In the genomic region with DNA sequence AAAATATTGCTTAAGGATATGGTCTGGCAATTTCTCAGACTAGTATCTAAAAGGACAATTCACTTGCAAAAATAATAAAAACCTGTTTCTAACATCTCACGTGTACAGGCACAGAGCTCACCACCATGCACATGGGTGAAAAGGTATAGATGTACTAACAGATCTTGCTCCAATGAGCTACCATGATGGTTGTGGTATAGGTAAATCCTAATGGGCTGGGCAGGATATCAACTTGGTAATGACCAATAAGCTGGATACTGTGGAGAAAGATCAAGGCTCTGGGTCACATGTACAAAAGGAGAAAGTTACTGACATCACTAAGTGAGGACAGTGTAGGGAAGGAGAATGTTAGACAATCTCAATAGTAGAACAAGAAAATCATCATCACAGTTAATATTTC, we compare ENCODE assay signal across 19 cellular contexts.
DNase-seq lines count a peak whose midpoint lies in the region; ATAC-seq, FAIRE-seq and TF ChIP-seq lines count a peak whose summit lies in the region.
"Had no signal": no experiment of that assay in that cellular context is flagged by ENCODE, and none has a peak within 500 bp of the region (broad histone marks: within the 10 kb centered on the region; RNA-seq: fewer than 3 reads in every experiment).

No MANE protein-coding gene starts in this region.

- H3K27ac ChIP-seq in astrocyte (ENCODE audit: low read depth, low read length) = no peak overlapping the region
- no peak overlapping the region for H3K27ac ChIP-seq in HepG2 (ENCODE audit: extremely low read length, insufficient read depth, low read length)
- H3K27ac ChIP-seq in smooth muscle cell (ENCODE audit: low read depth) = no peak overlapping the region
- H3K27ac ChIP-seq: HL-60 had no signal

- H3K4me3 ChIP-seq in astrocyte (ENCODE audit: insufficient read depth, low read depth, low read length) (no peak overlapping the region), HepG2 (replicated peaks in 1 of 3; ENCODE audit: insufficient read depth in 1 of 3, low read depth in 2 of 3, low read length in 3 of 3) (no peak overlapping the region), smooth muscle cell (no peak overlapping the region)

- H3K4me3 Mint-ChIP-seq in astrocyte (ENCODE audit: unreplicated experiment) = no peak overlapping the region
- H3K4me3 Mint-ChIP-seq: CD4-positive, alpha-beta T cell had no signal

- CTCF ChIA-PET in HepG2 (lab: Yijun Ruan, JAX; ENCODE audit: low intra/inter-chr PET ratio, low total read pairs) = interaction anchor here (1.3 kb wide), 1 partner anchor 305 kb away, joined by 6 read pairs; the partner anchor contains the start of gene NHLRC1

- H3K36me3 Mint-ChIP-seq in astrocyte (ENCODE audit: low read depth, unreplicated experiment) = peaks cover 5% of the 10 kb centered on the region

- TF ChIP-seq CTCF in astrocyte (IDR thresholded peaks at IDR 0.05; ENCODE audit: insufficient read depth, low read depth, low read length) (no peak), HepG2 (CRISPR knock-in tag; IDR thresholded peaks at IDR 0.05) (no peak), smooth muscle cell (IDR thresholded peaks at IDR 0.05; ENCODE audit: borderline replicate concordance, insufficient read depth, poor library complexity, severe bottlenecking) (no peak)

- POLR2A ChIA-PET in HepG2 (lab: Yijun Ruan, JAX) = no interaction called here

- H3K4me2 ChIP-seq in astrocyte (ENCODE audit: low read length) (no peak overlapping the region), HepG2 (ENCODE audit: low read depth, low read length) (no peak overlapping the region), smooth muscle cell (no peak overlapping the region)

- H2AFZ ChIP-seq in astrocyte (ENCODE audit: low read depth, low read length) (no peak overlapping the region), HepG2 (ENCODE audit: low read length) (no peak overlapping the region), smooth muscle cell (ENCODE audit: low read depth) (no peak overlapping the region)

- intact Hi-C loops in HepG2 (cut with micrococcal nuclease; ENCODE audit: unreplicated experiment) = loop anchor here (1.0 to 5.0 kb wide), 3 partner anchors 115 to 305 kb away; partner anchors contain the start of gene NHLRC1

- no peaks in the 10 kb centered on the region for H3K4me1 ChIP-seq in astrocyte (ENCODE audit: insufficient read depth, low read length)
- peaks cover 14% of the 10 kb centered on the region for H3K4me1 ChIP-seq in HepG2 (ENCODE audit: insufficient read depth, low read length)
- H3K4me1 ChIP-seq in smooth muscle cell (ENCODE audit: low read depth) = no peaks in the 10 kb centered on the region
- H3K4me1 ChIP-seq: BE2C had no signal

- no peaks in the 10 kb centered on the region for H3K27me3 Mint-ChIP-seq in astrocyte (ENCODE audit: low read depth, unreplicated experiment)

- H4K20me1 ChIP-seq in astrocyte (ENCODE audit: insufficient read depth, low read length) (no peaks in the 10 kb centered on the region), HepG2 (ENCODE audit: insufficient read depth, low read length) (no peaks in the 10 kb centered on the region), smooth muscle cell (ENCODE audit: low read depth) (no peaks in the 10 kb centered on the region)

- H3F3A ChIP-seq in smooth muscle cell (ENCODE audit: low read depth) = no peaks in the 10 kb centered on the region

- H3K36me3 ChIP-seq in astrocyte (ENCODE audit: insufficient read depth, low read length) (peaks cover 8% of the 10 kb centered on the region), HepG2 (replicated peaks in 1 of 2; ENCODE audit: control insufficient read depth in 1 of 2, insufficient read depth in 2 of 2, low read length in 2 of 2) (peaks cover 2 to 7% of the 10 kb centered on the region in 2 experiments; a peak in 3 of 5 replicates), smooth muscle cell (ENCODE audit: low read depth) (no peaks in the 10 kb centered on the region)
- H3K36me3 ChIP-seq: BE2C had no signal

- H3K9me3 ChIP-seq in astrocyte (ENCODE audit: insufficient read depth, low read depth, low read length) (no peaks in the 10 kb centered on the region), HepG2 (ENCODE audit: low read length) (no peaks in the 10 kb centered on the region), smooth muscle cell (replicated peaks; ENCODE audit: low read depth) (no peaks in the 10 kb centered on the region)
- H3K9me3 ChIP-seq: BE2C had no signal

- H3K9me3 Mint-ChIP-seq in astrocyte (ENCODE audit: unreplicated experiment) = no peaks in the 10 kb centered on the region
- H3K9me3 Mint-ChIP-seq: CD4-positive, alpha-beta T cell had no signal

- no TSS peak for BruUV-seq in HepG2 (replicated peaks; lab: Mats Ljungman, UMichigan)

- peaks cover 15% of the 10 kb centered on the region for H3K4me1 Mint-ChIP-seq in astrocyte (ENCODE audit: low read depth, unreplicated experiment)

- H3K79me2 ChIP-seq in astrocyte (ENCODE audit: insufficient read depth, low read length) (no peaks in the 10 kb centered on the region), HepG2 (ENCODE audit: insufficient read depth, low read length) (no peaks in the 10 kb centered on the region), smooth muscle cell (ENCODE audit: low read depth) (no peaks in the 10 kb centered on the region)

- ATAC-seq in HepG2 = no peak

- TF ChIP-seq RAD21 in HepG2 (CRISPR knock-in tag; IDR thresholded peaks at IDR 0.05) = no peak

- DNase-seq in H54 (ENCODE audit: insufficient read length, low spot score) = no peak
- no peak for DNase-seq in astrocyte (ENCODE audit: low read depth)
- no peak for DNase-seq in HepG2 (ENCODE audit: low spot score)
- DNase-seq in NCI-H2081 treated with DMSO at 0.1 percent for 48 hours (lab: John Stamatoyannopoulos, UW) = no peak
- DNase-seq in T-helper 2 cell = no peak
- DNase-seq in smooth muscle cell (lab: John Stamatoyannopoulos, UW; ENCODE audit: unreplicated experiment) = no peak
- DNase-seq in HUDEP-2 (lab: John Stamatoyannopoulos, UW; ENCODE audit: unreplicated experiment in 76 of 76) = no peak
- DNase-seq: BE2C; Calu3; CD4-positive, alpha-beta T cell; GOT3; NCI-H1092 treated with DMSO at 0.1 percent for 48 hours; NCI-H510A; NCI-H774; RPMI8226; SIG-M5 had no signal

- no peaks in the 10 kb centered on the region for H3K27me3 ChIP-seq in astrocyte (ENCODE audit: insufficient read depth, low read length)
- no peaks in the 10 kb centered on the region for H3K27me3 ChIP-seq in HepG2 (ENCODE audit: control insufficient read depth in 1 of 2, insufficient read depth in 2 of 2, low read length in 2 of 2)
- no peaks in the 10 kb centered on the region for H3K27me3 ChIP-seq in smooth muscle cell (ENCODE audit: low read depth)
- H3K27me3 ChIP-seq: BE2C had no signal

- peak; percentile 50 for FAIRE-seq in H54 (lab: Jason Lieb, UNC)
- FAIRE-seq in astrocyte (lab: Jason Lieb, UNC) = no peak
- no peak for FAIRE-seq in HepG2 (lab: Jason Lieb, UNC)
- FAIRE-seq: GM12892, GM18507 had no signal

- H3K27ac Mint-ChIP-seq in astrocyte (ENCODE audit: unreplicated experiment) = peak overlapping the region; percentile 73
- H3K27ac Mint-ChIP-seq: CD4-positive, alpha-beta T cell had no signal

- in situ Hi-C loops in HepG2 (cut with HindIII; ENCODE audit: extremely low pct_ligation_motif_present, low pct_unique_long_range_greater_than_20kb) = no loop called here

- 89% methylated on average over 1 of the region's 1 CpG for WGBS in HepG2 (ENCODE audit: low lambda C conversion rate)
- WGBS in smooth muscle cell (ENCODE audit: low lambda C conversion rate) = 92% methylated on average over 1 of the region's 1 CpG

- H3K9ac ChIP-seq in astrocyte (ENCODE audit: low read length) (no peak overlapping the region), HepG2 (ENCODE audit: insufficient read depth, low read depth, low read length) (no peak overlapping the region), smooth muscle cell (ENCODE audit: low read depth) (no peak overlapping the region)

- TF ChIP-seq POLR2A in H54 (IDR thresholded peaks at IDR 0.05; ENCODE audit: low read depth, low read length) (no peak), HepG2 (IDR thresholded peaks at IDR 0.05; ENCODE audit: insufficient read depth in 1 of 2, low read depth in 2 of 2, low read length in 2 of 2) (no peak)

- TF ChIP-seq EP300 in HepG2 (IDR thresholded peaks at IDR 0.05; ENCODE audit: low read depth in 2 of 2, low read length in 2 of 2) (no peak), HepG2 (CRISPR knock-in tag; IDR thresholded peaks at IDR 0.05; ENCODE audit: borderline replicate concordance) (no peak)

TF ChIP-seq in HepG2, 621 proteins besides CTCF, POLR2A, EP300 and RAD21 (continues in another document):
- no peak for TF ChIP-seq CERS6 (CRISPR knock-in tag; IDR thresholded peaks at IDR 0.05)
- TF ChIP-seq GATAD1 (CRISPR knock-in tag; IDR thresholded peaks at IDR 0.05) = no peak
- no peak for TF ChIP-seq MAFG (CRISPR knock-in tag; IDR thresholded peaks at IDR 0.05)
- TF ChIP-seq ZFP41 (CRISPR knock-in tag; IDR thresholded peaks at IDR 0.05; ENCODE audit: borderline replicate concordance) = no peak
